ENCODE assay signal across 8 cellular contexts in the genomic region with DNA sequence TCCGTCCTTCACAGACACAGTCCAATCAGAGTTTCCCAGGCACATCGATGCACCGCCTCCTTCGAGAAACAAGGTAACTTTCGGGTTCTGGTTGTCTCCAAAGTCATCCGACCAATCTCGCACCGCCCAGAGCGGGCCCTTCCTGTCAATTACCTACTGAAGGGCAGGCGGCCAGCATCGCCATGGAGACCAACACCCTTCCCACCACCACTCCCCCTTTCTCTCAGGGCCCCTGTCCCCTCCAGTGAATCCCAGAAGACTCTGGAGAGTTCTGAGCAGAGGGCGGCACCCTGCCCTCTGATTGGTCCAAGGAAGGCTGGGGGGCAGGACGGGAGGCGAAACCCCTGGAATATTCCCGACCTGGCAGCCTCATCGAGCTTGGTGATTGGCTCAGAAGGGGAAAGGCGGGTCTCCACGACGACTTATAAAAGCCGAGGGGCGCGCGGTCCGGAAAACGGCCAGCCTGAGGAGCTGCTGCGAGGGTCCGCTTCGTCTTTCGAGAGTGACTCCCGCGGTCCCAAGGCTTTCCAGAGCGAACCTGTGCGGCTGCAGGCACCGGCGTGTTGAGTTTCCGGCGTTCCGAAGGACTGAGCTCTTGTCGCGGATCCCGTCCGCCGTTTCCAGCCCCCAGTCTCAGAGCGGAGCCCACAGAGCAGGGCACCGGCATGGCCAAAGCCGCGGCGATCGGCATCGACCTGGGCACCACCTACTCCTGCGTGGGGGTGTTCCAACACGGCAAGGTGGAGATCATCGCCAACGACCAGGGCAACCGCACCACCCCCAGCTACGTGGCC.
DNase-seq lines count a peak whose midpoint lies in the region; ATAC-seq, FAIRE-seq and TF ChIP-seq lines count a peak whose summit lies in the region.

TSS of gene HSPA1B (plus strand) at position 453 of the 794 bp plus-strand sequence. CDS start at position 666, 213 bp downstream.

- peak; percentile 60 for ATAC-seq in HG03196 (IDR thresholded peaks at IDR 0.05; ENCODE audit: unreplicated experiment)
- ATAC-seq in activated CD4-positive, CD25-positive, alpha-beta regulatory T cell treated with anti-CD3 and anti-CD28 coated beads, Interleukin-2, amount 50 U/mL, for 24 hours, result peak; percentile 86 to 88

- in situ Hi-C loops in GM18951 (cut with MboI; ENCODE audit: low sequenced_read_pairs, unreplicated experiment), result no loop called here

- DNase-seq in AG08395 (ENCODE audit: low spot score) (peak; percentile 99), NCI-H345 (lab: John Stamatoyannopoulos, UW) (peak; percentile 86), cerebellar cortex (ENCODE audit: low spot score) (peak; percentile 100)
- peak; percentile 83 for DNase-seq in stimulated activated CD4-positive, alpha-beta T cell treated with anti-CD3 and anti-CD28 coated beads, Interleukin-12 subunit alpha, Interleukin-12 subunit beta, amount 100 ng/mL, for 4 hours

- peak; percentile 43 for FAIRE-seq in islet of Langerhans (lab: Jason Lieb, UNC)

- peak; percentile 99 for TF ChIP-seq POLR2A in GM18951 (IDR thresholded peaks at IDR 0.05; ENCODE audit: extremely low read depth, insufficient read depth, insufficient read length)

Comparison
In these comparisons a context has a peak if more than half of its experiments do, and no peak if none do; other contexts are left out.
1. Peak in every context shown above with its lines: DNase-seq and ATAC-seq.